In genomic region chr2:55364189-55365055, GRCh38 we compare ENCODE assay signal across 10 cellular contexts. TPM values are rescaled to one million over a fixed set of nuclear protein-coding genes. Genes with fewer than 3 reads are reported as not detected.
DNase-seq lines count a peak whose midpoint lies in the region; ATAC-seq, FAIRE-seq and TF ChIP-seq lines count a peak whose summit lies in the region.
"Had no signal": no experiment of that assay in that cellular context is flagged by ENCODE, and none has a peak within 500 bp of the region (broad histone marks: within the 10 kb centered on the region; RNA-seq: fewer than 3 reads in every experiment).

No MANE protein-coding gene starts in this region.

- no peak overlapping the region for H3K27ac Mint-ChIP-seq in natural killer cell

- no peaks in the 10 kb centered on the region for H3K36me3 Mint-ChIP-seq in natural killer cell

- TF ChIP-seq CTCF in natural killer cell (IDR thresholded peaks at IDR 0.05) = no peak

- H3K9me3 ChIP-seq in small intestine (ENCODE audit: control insufficient read depth, low read depth) = no peaks in the 10 kb centered on the region
- H3K9me3 ChIP-seq: upper lobe of left lung had no signal

- H3K4me3 ChIP-seq in small intestine (ENCODE audit: low read depth in 1 of 2, low read length in 2 of 2) = no peak overlapping the region
- H3K4me3 ChIP-seq: upper lobe of left lung had no signal

- H3K27ac ChIP-seq in small intestine (ENCODE audit: low read depth in 1 of 2, low read length in 1 of 2) = no peak overlapping the region
- H3K27ac ChIP-seq: upper lobe of left lung had no signal

- intact Hi-C loops in natural killer cell (cut with micrococcal nuclease) = no loop called here

- TF ChIP-seq POLR2A in erythroblast (IDR thresholded peaks at IDR 0.05; ENCODE audit: low read length) = no peak

- H3K4me1 Mint-ChIP-seq in natural killer cell = no peaks in the 10 kb centered on the region
- H3K4me1 Mint-ChIP-seq: nephron had no signal

- no peaks in the 10 kb centered on the region for H3K27me3 Mint-ChIP-seq in natural killer cell (ENCODE audit: low read depth in 2 of 2)

- ATAC-seq in natural killer cell = no peak

- H3K4me3 Mint-ChIP-seq in natural killer cell = no peak overlapping the region
- H3K4me3 Mint-ChIP-seq: nephron had no signal

- DNase-seq in COLO829 (ENCODE audit: low spot score) (peak; percentile 92), RCC 7860 (ENCODE audit: low spot score) (no peak), erythroblast (lab: John Stamatoyannopoulos, UW) (peak; percentile 2 to 47), occipital lobe (lab: John Stamatoyannopoulos, UW) (peak; percentile 75), DMS79 (lab: John Stamatoyannopoulos, UW) (no peak), small intestine (no peak), natural killer cell (no peak)
- no peak for DNase-seq in activated effector memory CD4-positive, alpha-beta T cell treated with Interleukin-2 at 50 U/mL for 16 hours

- no peaks in the 10 kb centered on the region for H3K36me3 ChIP-seq in small intestine (ENCODE audit: control insufficient read depth in 2 of 2, insufficient read depth in 2 of 2, low read length in 2 of 2)

- no peaks in the 10 kb centered on the region for H3K27me3 ChIP-seq in small intestine (ENCODE audit: control insufficient read depth in 2 of 2, insufficient read depth in 2 of 2, low read length in 2 of 2)
- H3K27me3 ChIP-seq: upper lobe of left lung had no signal

- WGBS in small intestine, 3 donors = 75 to 89% (median 87%) methylated on average over 3 of the region's 3 CpGs

- H3K4me1 ChIP-seq in small intestine (ENCODE audit: control insufficient read depth in 2 of 2, insufficient read depth in 1 of 2, low read depth in 1 of 2, low read length in 1 of 2) = no peaks in the 10 kb centered on the region
- H3K4me1 ChIP-seq: upper lobe of left lung had no signal

- H3K9me3 Mint-ChIP-seq in natural killer cell = no peaks in the 10 kb centered on the region
- H3K9me3 Mint-ChIP-seq: nephron had no signal

- FAIRE-seq in RCC 7860 (lab: Jason Lieb, UNC) = peak; percentile 44
- no peak for FAIRE-seq in small intestine (lab: Jason Lieb, UNC)

RNA-seq across cellular contexts. Expression of gene CCDC88A, which starts 55.2 kb away (rescaled TPM):
- total RNA-seq in occipital lobe (388 TPM), natural killer cell (10 to 100 TPM; 20.4 to 39.0 (median 26.4) TPM)
- polyA plus RNA-seq in small intestine = 1 to 10 TPM in 2 of 3 donors, under 1 TPM in 1; 0.67 to 4.9 (median 3.0) TPM

Comparison
In these comparisons a context has a peak if more than half of its experiments do, and no peak if none do; other contexts are left out.
1. DNase-seq: peak in COLO829 (single experiment), erythroblast (2 of 2) and occipital lobe (single experiment); none in RCC 7860 (single experiment), DMS79 (single experiment), small intestine (single experiment), activated effector memory CD4-positive, alpha-beta T cell treated with Interleukin-2 at 50 U/mL for 16 hours (single experiment) and natural killer cell (single experiment).